ENCODE assay signal across 25 cellular contexts in genomic region chr12:77058740-77059139, GRCh38. TPM values are rescaled to one million over a fixed set of nuclear protein-coding genes. Genes with fewer than 3 reads are reported as not detected.
DNase-seq lines count a peak whose midpoint lies in the region; ATAC-seq, FAIRE-seq and TF ChIP-seq lines count a peak whose summit lies in the region.
"Had no signal": no experiment of that assay in that cellular context is flagged by ENCODE, and none has a peak within 500 bp of the region (broad histone marks: within the 10 kb centered on the region; RNA-seq: fewer than 3 reads in every experiment).

No MANE protein-coding gene starts in this region.

- H2AK5ac ChIP-seq in IMR-90 (ENCODE audit: low read depth, low read length), result peak overlapping the region; percentile 15; the same call in 1 of the 2 replicates

- H4K20me1 ChIP-seq in IMR-90 (ENCODE audit: insufficient read depth, low read length), result no peaks in the 10 kb centered on the region
- H4K20me1 ChIP-seq in mammary epithelial cell (ENCODE audit: insufficient read depth, low read length), result no peaks in the 10 kb centered on the region
- H4K20me1 ChIP-seq in keratinocyte (ENCODE audit: control insufficient read depth, extremely low read depth, insufficient read depth, low read length), result no peaks in the 10 kb centered on the region

- H3K27ac ChIP-seq in IMR-90 (ENCODE audit: insufficient read depth, low read length) (no peak overlapping the region), mammary epithelial cell (ENCODE audit: insufficient read depth, low read depth, low read length) (peak overlapping the region; percentile 5), keratinocyte (ENCODE audit: control insufficient read depth, insufficient read depth, low read length) (peak overlapping the region; percentile 8)
- H3K27ac ChIP-seq in effector memory CD4-positive, alpha-beta T cell (ENCODE audit: insufficient read depth, low read length, poor library complexity, severe bottlenecking), result no peak overlapping the region
- H3K27ac ChIP-seq: A549, coronary artery, psoas muscle, SJSA1, transverse colon had no signal

- no CpG with 5 or more reads among the region's 5 CpGs for WGBS in IMR-90 (ENCODE audit: extremely low coverage in 2 of 2, insufficient read length in 1 of 2), 2 experiments
- 75% methylated on average over 5 of the region's 5 CpGs for WGBS in mammary epithelial cell (ENCODE audit: low coverage, missing lambda C conversion rate)

- intact Hi-C loops in IMR-90 (cut with micrococcal nuclease), result no loop called here
- intact Hi-C loops in mammary epithelial cell (cut with micrococcal nuclease), result loop anchor here (10.0 kb wide), 1 partner anchor 556 kb away; no protein-coding TSS in a partner anchor

- H3K36me3 Mint-ChIP-seq in stimulated activated memory B cell treated with anti-CD40 and anti-IgM and Interleukin-4, amounts not matched to agents 10 μg/mL and 1 μg/mL and 100 μg/mL, for 72 hours, result no peaks in the 10 kb centered on the region

- peak overlapping the region; percentile 37; the same call in 1 of the 2 replicates for H3K4ac ChIP-seq in IMR-90 (ENCODE audit: low read depth, low read length)

- H4K91ac ChIP-seq in IMR-90 (ENCODE audit: insufficient read depth, low read depth, low read length), result no peak overlapping the region

- no peak overlapping the region for H4K5ac ChIP-seq in IMR-90 (ENCODE audit: low read depth, low read length)

- ATAC-seq in IMR-90 (ENCODE audit: low read depth) (no peak), HG03354 (IDR thresholded peaks at IDR 0.05; ENCODE audit: poor library complexity, severe bottlenecking, unreplicated experiment) (no peak)
- no peak for ATAC-seq in stimulated activated memory B cell treated with anti-CD40 and anti-IgM and Interleukin-4, amounts not matched to agents 10 μg/mL and 1 μg/mL and 100 μg/mL, for 72 hours
- ATAC-seq: activated CD8-positive, alpha-beta T cell treated with anti-CD3 and anti-CD28 coated beads, Interleukin-2, amount 10 ng/mL, durations not matched to agents 7 days and 5 days; psoas muscle had no signal

- no peak overlapping the region; the same call in 2 of the 3 replicates for H2BK15ac ChIP-seq in IMR-90 (ENCODE audit: low read depth, low read length)

- POLR2A ChIA-PET in IMR-90 (lab: Charles Lee; ENCODE audit: unreplicated experiment), result no interaction called here

- no peaks in the 10 kb centered on the region for H3K9me3 Mint-ChIP-seq in stimulated activated memory B cell treated with anti-CD40 and anti-IgM and Interleukin-4, amounts not matched to agents 10 μg/mL and 1 μg/mL and 100 μg/mL, for 72 hours
- H3K9me3 Mint-ChIP-seq: brain; T-helper 1 cell treated with Interleukin-12 subunit alpha and Interleukin-12 subunit beta and Interleukin-4 antibody, amounts not matched to agents 30 μg/mL and 1 μg/mL, for 36 hours had no signal

- no peak for TF ChIP-seq POLR2A in IMR-90 (IDR thresholded peaks at IDR 0.05; ENCODE audit: low read depth, low read length)

- no peak overlapping the region for H3K56ac ChIP-seq in IMR-90 (ENCODE audit: extremely low read depth, insufficient read depth, low read length)

- TF ChIP-seq RAD21 in IMR-90 (IDR thresholded peaks at IDR 0.05; ENCODE audit: low read length), result no peak

- H3K27me3 Mint-ChIP-seq in stimulated activated memory B cell treated with anti-CD40 and anti-IgM and Interleukin-4, amounts not matched to agents 10 μg/mL and 1 μg/mL and 100 μg/mL, for 72 hours, result peaks cover 18% of the 10 kb centered on the region
- H3K27me3 Mint-ChIP-seq: brain had no signal

- H2AK9ac ChIP-seq in IMR-90 (replicated peaks; ENCODE audit: low read depth, low read length, poor library complexity), result no peak overlapping the region

- no peak overlapping the region for H3K4me3 ChIP-seq in AG10803 (ENCODE audit: low read length)
- no peak overlapping the region for H3K4me3 ChIP-seq in IMR-90 (ENCODE audit: insufficient read depth, low read depth, low read length)
- H3K4me3 ChIP-seq in mammary epithelial cell (replicated peaks in 1 of 3; ENCODE audit: insufficient read depth in 1 of 3, low read depth in 2 of 3, low read length in 3 of 3), result no peak overlapping the region
- H3K4me3 ChIP-seq in keratinocyte (ENCODE audit: control insufficient read depth in 2 of 3, extremely low read depth in 1 of 3, insufficient read depth in 2 of 3, low read depth in 1 of 3, low read length in 3 of 3), result no peak overlapping the region
- H3K4me3 ChIP-seq in effector memory CD4-positive, alpha-beta T cell (ENCODE audit: insufficient read depth, low read depth, low read length, poor library complexity, severe bottlenecking), result no peak overlapping the region
- H3K4me3 ChIP-seq: A549, coronary artery, psoas muscle, SJSA1, transverse colon had no signal

- no peak for FAIRE-seq in keratinocyte (lab: Jason Lieb, UNC)
- FAIRE-seq: A549 had no signal

- H2AFZ ChIP-seq in IMR-90 (replicated peaks; ENCODE audit: low read length, poor library complexity) (no peak overlapping the region), mammary epithelial cell (ENCODE audit: low read depth, low read length) (no peak overlapping the region), keratinocyte (ENCODE audit: control insufficient read depth, low read length) (no peak overlapping the region)

- H2BK5ac ChIP-seq in IMR-90 (ENCODE audit: low read depth, low read length, poor library complexity, severe bottlenecking), result no peak overlapping the region

- no peak overlapping the region for H4K8ac ChIP-seq in IMR-90 (ENCODE audit: low read depth in 2 of 2, low read length in 2 of 2)

- H3K4me1 Mint-ChIP-seq in stimulated activated memory B cell treated with anti-CD40 and anti-IgM and Interleukin-4, amounts not matched to agents 10 μg/mL and 1 μg/mL and 100 μg/mL, for 72 hours, result peaks cover 40% of the 10 kb centered on the region

- dilution Hi-C loops in IMR-90 (cut with HindIII; ENCODE audit: low sequenced_read_pairs, unreplicated experiment) (no loop called here), mammary epithelial cell (cut with HindIII; ENCODE audit: low sequenced_read_pairs) (no loop called here), keratinocyte (cut with MboI; ENCODE audit: extremely low pct_ligation_motif_present, low sequenced_read_pairs) (no loop called here)

- no peak overlapping the region for H3K18ac ChIP-seq in IMR-90 (ENCODE audit: low read depth, low read length)

- H3K23ac ChIP-seq in IMR-90 (ENCODE audit: low read depth, low read length), result 0 out of 2 replicates have a peak overlapping the region, but pooled peaks have one; percentile 18

- in situ Hi-C loops in IMR-90 (cut with MboI; ENCODE audit: low sequenced_read_pairs), result loop anchor here (25.0 kb wide), 1 partner anchor 879 kb away; no protein-coding TSS in a partner anchor
- in situ Hi-C loops in mammary epithelial cell (cut with MboI; ENCODE audit: low sequenced_read_pairs in 2 of 2), result no loop called here

- TF ChIP-seq CTCF in AG10803 (conservative IDR thresholded peaks at IDR 0.05; ENCODE audit: low read length) (no peak), IMR-90 (conservative IDR thresholded peaks at IDR 0.05; ENCODE audit: low read depth, low read length) (no peak), mammary epithelial cell (conservative IDR thresholded peaks at IDR 0.05 in 1 of 2, IDR thresholded peaks at IDR 0.05 in 1 of 2; ENCODE audit: extremely low read depth in 1 of 2, insufficient read depth in 1 of 2, low read depth in 1 of 2, low read length in 2 of 2) (no peak), keratinocyte (optimal IDR thresholded peaks at IDR 0.05 in 1 of 3, IDR thresholded peaks at IDR 0.05 in 1 of 3, conservative IDR thresholded peaks at IDR 0.05 in 1 of 3; ENCODE audit: extremely low read depth in 1 of 3, insufficient read depth in 2 of 3, low read length in 3 of 3) (no peak)

- H3K27me3 ChIP-seq in IMR-90 (ENCODE audit: control insufficient read depth, insufficient read depth, low read length) (no peaks in the 10 kb centered on the region), mammary epithelial cell (ENCODE audit: insufficient read depth, low read length) (no peaks in the 10 kb centered on the region), keratinocyte (ENCODE audit: control insufficient read depth, extremely low read depth, insufficient read depth, low read length) (no peaks in the 10 kb centered on the region)
- no peaks in the 10 kb centered on the region for H3K27me3 ChIP-seq in effector memory CD4-positive, alpha-beta T cell (replicated peaks; ENCODE audit: control insufficient read depth, insufficient read depth, low read length, poor library complexity, severe bottlenecking)
- H3K27me3 ChIP-seq: BE2C, SJSA1 had no signal

- H3K27ac Mint-ChIP-seq in stimulated activated memory B cell treated with anti-CD40 and anti-IgM and Interleukin-4, amounts not matched to agents 10 μg/mL and 1 μg/mL and 100 μg/mL, for 72 hours, result no peak overlapping the region
- H3K27ac Mint-ChIP-seq: activated CD8-positive, alpha-beta T cell treated with anti-CD3 and anti-CD28 coated beads, Interleukin-2, amount 10 ng/mL, durations not matched to agents 7 days and 5 days; brain; T-helper 1 cell treated with Interleukin-12 subunit alpha and Interleukin-12 subunit beta and Interleukin-4 antibody, amounts not matched to agents 30 μg/mL and 1 μg/mL, for 36 hours had no signal

- peaks cover 45 to 72% of the 10 kb centered on the region in 2 experiments for H3K79me1 ChIP-seq in IMR-90 (ENCODE audit: low read depth in 1 of 2, low read length in 2 of 2)

- peaks cover 84% of the 10 kb centered on the region for H3K79me2 ChIP-seq in mammary epithelial cell (ENCODE audit: insufficient read depth, low read length)
- H3K79me2 ChIP-seq in keratinocyte (ENCODE audit: control insufficient read depth, insufficient read depth, low read length), result peaks cover 25% of the 10 kb centered on the region

- CTCF ChIA-PET in IMR-90 (lab: Yijun Ruan, JAX) (interaction anchor here (0.6 to 3.8 kb wide), 3 partner anchors 9 to 867 kb away, joined by 3 to 19 read pairs (median 3); no protein-coding TSS in a partner anchor), mammary epithelial cell (lab: Charles Lee; ENCODE audit: low non-redundant PET) (no interaction called here)

- H3K9me3 ChIP-seq in IMR-90 (ENCODE audit: control insufficient read depth, insufficient read depth, low read length), result no peaks in the 10 kb centered on the region
- H3K9me3 ChIP-seq in mammary epithelial cell (replicated peaks; ENCODE audit: insufficient read depth, low read length), result no peaks in the 10 kb centered on the region
- H3K9me3 ChIP-seq in keratinocyte (ENCODE audit: control insufficient read depth, low read depth, low read length), result no peaks in the 10 kb centered on the region
- H3K9me3 ChIP-seq in effector memory CD4-positive, alpha-beta T cell (ENCODE audit: control insufficient read depth, low read length), result no peaks in the 10 kb centered on the region
- H3K9me3 ChIP-seq: A549, BE2C, psoas muscle, SJSA1, transverse colon had no signal

- H3K4me2 ChIP-seq in IMR-90 (ENCODE audit: low read depth, low read length) (no peak overlapping the region), mammary epithelial cell (ENCODE audit: insufficient read depth, low read depth, low read length) (peak overlapping the region; percentile 16), keratinocyte (ENCODE audit: control insufficient read depth, extremely low read depth, insufficient read depth, low read depth, low read length) (no peak overlapping the region)
- H3K4me2 ChIP-seq: A549 had no signal

- no peak overlapping the region for H3K4me3 Mint-ChIP-seq in stimulated activated memory B cell treated with anti-CD40 and anti-IgM and Interleukin-4, amounts not matched to agents 10 μg/mL and 1 μg/mL and 100 μg/mL, for 72 hours
- H3K4me3 Mint-ChIP-seq: activated CD8-positive, alpha-beta T cell treated with anti-CD3 and anti-CD28 coated beads, Interleukin-2, amount 10 ng/mL, durations not matched to agents 7 days and 5 days; brain; T-helper 1 cell treated with Interleukin-12 subunit alpha and Interleukin-12 subunit beta and Interleukin-4 antibody, amounts not matched to agents 30 μg/mL and 1 μg/mL, for 36 hours had no signal

- H3K9me1 ChIP-seq in IMR-90 (ENCODE audit: insufficient read depth, low read length) (peaks cover 15% of the 10 kb centered on the region), keratinocyte (ENCODE audit: control insufficient read depth, extremely low read depth, insufficient read depth, low read length) (no peaks in the 10 kb centered on the region)

- H3K14ac ChIP-seq in IMR-90 (replicated peaks; ENCODE audit: low read depth, low read length), result peak overlapping the region; percentile 40; the same call in 1 of the 2 replicates

- H2BK120ac ChIP-seq in IMR-90 (ENCODE audit: low read depth, low read length), result no peak overlapping the region; the same call in 1 of the 2 replicates

- H3K9ac ChIP-seq in IMR-90 (ENCODE audit: low read depth, low read length) (no peak overlapping the region), mammary epithelial cell (ENCODE audit: insufficient read depth, low read length) (no peak overlapping the region), keratinocyte (ENCODE audit: control insufficient read depth, extremely low read depth, insufficient read depth, low read length) (no peak overlapping the region)

- H2BK20ac ChIP-seq in IMR-90 (ENCODE audit: low read depth, low read length), result no peak overlapping the region

- BruUV-seq in IMR-90 (replicated peaks; lab: Mats Ljungman, UMichigan) (no TSS peak), mammary epithelial cell (replicated peaks; lab: Mats Ljungman, UMichigan) (no TSS peak)

- H3K4me1 ChIP-seq in IMR-90 (ENCODE audit: control insufficient read depth, insufficient read depth, low read length), result peaks cover 7% of the 10 kb centered on the region; the same call in 1 of the 2 replicates
- H3K4me1 ChIP-seq in mammary epithelial cell (ENCODE audit: insufficient read depth, low read length), result peaks cover 17% of the 10 kb centered on the region
- peaks cover 17% of the 10 kb centered on the region for H3K4me1 ChIP-seq in keratinocyte (ENCODE audit: control insufficient read depth, extremely low read depth, insufficient read depth, low read length)
- no peaks in the 10 kb centered on the region for H3K4me1 ChIP-seq in effector memory CD4-positive, alpha-beta T cell (ENCODE audit: control insufficient read depth, insufficient read depth, low read length, poor library complexity, severe bottlenecking)
- H3K4me1 ChIP-seq: A549, BE2C, psoas muscle, transverse colon had no signal

- H3K36me3 ChIP-seq in IMR-90 (ENCODE audit: control insufficient read depth, insufficient read depth, low read length) (peaks cover 1% of the 10 kb centered on the region; the same call in 1 of the 2 replicates), mammary epithelial cell (ENCODE audit: insufficient read depth, low read length) (peaks cover 27% of the 10 kb centered on the region), keratinocyte (ENCODE audit: control insufficient read depth in 2 of 2, extremely low read depth in 1 of 2, insufficient read depth in 2 of 2, low read length in 2 of 2) (peaks cover 5 to 15% of the 10 kb centered on the region in 2 experiments)
- H3K36me3 ChIP-seq in effector memory CD4-positive, alpha-beta T cell (ENCODE audit: control insufficient read depth, insufficient read depth, low read length), result no peaks in the 10 kb centered on the region
- H3K36me3 ChIP-seq: transverse colon had no signal

- DNase-seq in AG10803 (ENCODE audit: low read depth), result peak; percentile 16
- peak; percentile 26 for DNase-seq in IMR-90
- DNase-seq in mammary epithelial cell, result peak; percentile 14
- DNase-seq in keratinocyte (ENCODE audit: low read depth, low spot score), result no peak
- DNase-seq in activated CD4-positive, alpha-beta T cell treated with anti-CD3 and anti-CD28 coated beads, Interleukin-2, amount 50 U/mL, for 4 hours, result no peak
- DNase-seq in effector memory CD4-positive, alpha-beta T cell, result no peak
- DNase-seq: activated CD4-positive, alpha-beta T cell treated with anti-CD3 and anti-CD28 coated beads for 1 hour; activated CD8-positive, alpha-beta T cell treated with anti-CD3 and anti-CD28 coated beads, Interleukin-2, amount 10 ng/mL, durations not matched to agents 7 days and 5 days; activated gamma-delta T cell; BE2C; H7; kidney glomerular epithelial cell; NCI-H1436; NCI-H524; NK-92 treated with Interleukin-12 subunit alpha and Interleukin-12 subunit beta, amount 100 ng/mL, for 24 hours; psoas muscle; stimulated activated CD8-positive, alpha-beta memory T cell treated with anti-CD3 and anti-CD28 coated beads, Interleukin-4, amount 100 ng/mL, for 48 hours; transverse colon had no signal

RNA-seq across cellular contexts. Expression of gene E2F7, which starts 6.6 kb away (rescaled TPM):
- 8.1 and 10.3 TPM in 2 replicates for total RNA-seq in IMR-90 (2012; rRNA removed)
- polyA plus RNA-seq in IMR-90 (2012; rRNA removed), result 6.0 TPM in 2 replicates
- polyA plus RNA-seq in IMR-90 (2012; cell fraction: cytosol; rRNA removed), result 1.3 and 1.8 TPM in 2 replicates
- 7.1 and 9.3 TPM in 2 replicates for polyA plus RNA-seq in IMR-90 (2012; cell fraction: nucleus; rRNA removed; ENCODE audit: low replicate concordance)
- total RNA-seq in mammary epithelial cell, result 10 to 100 TPM in 1 of 2 donors, 1 to 10 TPM in 1; 5.7 to 35.4 TPM
- 11.9 TPM for polyA plus RNA-seq in mammary epithelial cell
- polyA minus RNA-seq in mammary epithelial cell, result 18.5 TPM
- polyA plus RNA-seq in keratinocyte, result 3.9 to 10.0 TPM (median 9.9 TPM) in 3 replicates
- polyA plus RNA-seq in keratinocyte (2011; ENCODE audit: low read depth), result 3.0 TPM
- polyA plus RNA-seq in keratinocyte (2011; cell fraction: cytosol; rRNA removed), result 4.5 and 6.3 TPM in 2 replicates
- polyA plus RNA-seq in keratinocyte (2011; cell fraction: nucleus; rRNA removed), result 11.3 and 12.7 TPM in 2 replicates
- polyA plus RNA-seq in keratinocyte (2012; ENCODE audit: low replicate concordance), result 2.9 and 6.4 TPM in 2 replicates
- 4.3 to 10.5 TPM (median 8.0 TPM) in 3 replicates for polyA minus RNA-seq in keratinocyte
- polyA minus RNA-seq in keratinocyte (2011; cell fraction: cytosol; rRNA and poly(A)+ RNA removed), result 4.6 TPM
- polyA minus RNA-seq in keratinocyte (2011; cell fraction: nucleus; rRNA and poly(A)+ RNA removed), result 5.4 and 11.4 TPM in 2 replicates

Comparison
In these comparisons a context has a peak if more than half of its experiments do, and no peak if none do; other contexts are left out.
1. DNase-seq: peak in AG10803 (single experiment), IMR-90 (single experiment) and mammary epithelial cell (single experiment); none in keratinocyte (single experiment), activated CD4-positive, alpha-beta T cell treated with anti-CD3 and anti-CD28 coated beads, Interleukin-2, amount 50 U/mL, for 4 hours (0 of 2) and effector memory CD4-positive, alpha-beta T cell (0 of 3).
2. H3K27ac ChIP-seq: peak in mammary epithelial cell (single experiment) and keratinocyte (single experiment); none in IMR-90 (single experiment) and effector memory CD4-positive, alpha-beta T cell (single experiment).